ENCODE assay signal across 19 cellular contexts in the genomic region with DNA sequence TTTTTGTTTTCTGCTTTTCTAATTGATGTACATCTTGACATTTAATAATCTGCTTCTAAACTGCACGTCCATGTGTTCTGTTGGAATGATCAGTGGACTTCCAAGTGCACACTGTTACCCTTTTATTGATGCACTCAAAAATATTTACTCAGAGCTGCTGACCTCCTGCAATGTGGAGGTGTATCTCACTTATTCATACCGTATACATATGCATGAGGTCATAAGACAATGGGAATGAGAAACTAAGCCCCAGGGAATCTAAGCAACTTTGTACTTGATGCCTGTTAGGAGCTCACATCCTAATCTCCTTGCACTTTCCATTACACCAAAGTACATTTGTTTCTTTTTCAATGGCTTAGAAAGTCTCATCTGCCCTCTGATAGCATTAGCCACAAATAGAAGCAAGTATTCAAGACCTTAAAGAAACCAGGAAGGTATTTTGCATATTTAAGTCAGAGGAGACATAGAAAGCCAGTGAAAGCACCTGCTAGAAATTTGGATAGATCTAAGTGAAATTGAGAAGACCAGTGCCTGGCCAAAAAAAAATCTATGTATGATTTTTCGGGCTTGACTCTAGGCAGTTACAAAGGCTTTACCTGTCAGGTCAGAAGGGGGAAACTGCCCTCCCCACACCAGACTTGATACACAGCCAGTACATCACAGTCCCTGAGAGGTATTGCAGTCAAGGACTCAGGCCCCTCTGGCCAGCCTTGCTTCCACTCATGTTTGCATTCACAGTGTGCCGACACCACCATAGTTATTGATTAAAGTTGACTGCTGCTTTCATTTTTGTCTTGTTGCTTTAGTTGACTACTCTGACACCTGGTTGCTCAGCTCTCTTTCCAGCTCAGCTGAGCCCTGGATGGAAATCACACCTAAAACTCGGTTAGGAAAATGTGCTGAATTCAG.
DNase-seq lines count a peak whose midpoint lies in the region; ATAC-seq, FAIRE-seq and TF ChIP-seq lines count a peak whose summit lies in the region.
"Had no signal": no experiment of that assay in that cellular context is flagged by ENCODE, and none has a peak within 500 bp of the region (broad histone marks: within the 10 kb centered on the region; RNA-seq: fewer than 3 reads in every experiment).

No MANE protein-coding gene starts in this region.

- no peak for TF ChIP-seq EP300 in HepG2 (IDR thresholded peaks at IDR 0.05; ENCODE audit: low read depth in 2 of 2, low read length in 2 of 2)
- no peak for TF ChIP-seq EP300 in HepG2 (CRISPR knock-in tag; IDR thresholded peaks at IDR 0.05; ENCODE audit: borderline replicate concordance)

- no peaks in the 10 kb centered on the region for H3K79me2 ChIP-seq in HepG2 (ENCODE audit: insufficient read depth, low read length)

- in situ Hi-C loops in HepG2 (cut with HindIII; ENCODE audit: extremely low pct_ligation_motif_present, low pct_unique_long_range_greater_than_20kb) = no loop called here

- H3K27ac ChIP-seq in HepG2 (ENCODE audit: extremely low read length, insufficient read depth, low read length) = no peak overlapping the region
- H3K27ac ChIP-seq: PC-9 had no signal

- H3K9me3 ChIP-seq in HepG2 (ENCODE audit: low read length) = no peaks in the 10 kb centered on the region
- H3K9me3 ChIP-seq: Caco-2, SJCRH30 had no signal

- no peaks in the 10 kb centered on the region for H3K4me1 Mint-ChIP-seq in T-cell
- H3K4me1 Mint-ChIP-seq: CD4-positive, CD25-positive, alpha-beta regulatory T cell had no signal

- peak; percentile 67 for ATAC-seq in GM18867 (IDR thresholded peaks at IDR 0.05; ENCODE audit: unreplicated experiment)
- ATAC-seq in GM21529 (IDR thresholded peaks at IDR 0.05; ENCODE audit: unreplicated experiment) = peak; percentile 72
- peak; percentile 68 for ATAC-seq in HG03354 (IDR thresholded peaks at IDR 0.05; ENCODE audit: poor library complexity, severe bottlenecking, unreplicated experiment)
- peak; percentile 39; the same call in 2 of the 3 replicates for ATAC-seq in HepG2
- ATAC-seq in T-cell (replicated peaks in 1 of 4) = no peak

- no peak for TF ChIP-seq POLR2A in HepG2 (IDR thresholded peaks at IDR 0.05; ENCODE audit: insufficient read depth in 1 of 2, low read depth in 2 of 2, low read length in 2 of 2)

- H3K4me2 ChIP-seq in HepG2 (ENCODE audit: low read depth, low read length) = no peak overlapping the region
- H3K4me2 ChIP-seq: PC-9 had no signal

- no peak for FAIRE-seq in HepG2 (lab: Jason Lieb, UNC)

- BruUV-seq in HepG2 (replicated peaks; lab: Mats Ljungman, UMichigan) = no TSS peak

- no peaks in the 10 kb centered on the region for H3K27me3 Mint-ChIP-seq in T-cell
- H3K27me3 Mint-ChIP-seq: CD4-positive, CD25-positive, alpha-beta regulatory T cell; IgD-negative memory B cell had no signal

- no peak overlapping the region for H3K4me3 ChIP-seq in HepG2 (replicated peaks in 1 of 3; ENCODE audit: insufficient read depth in 1 of 3, low read depth in 2 of 3, low read length in 3 of 3)
- H3K4me3 ChIP-seq: PC-9, SJCRH30 had no signal

- POLR2A ChIA-PET in HepG2 (lab: Yijun Ruan, JAX) = no interaction called here
- POLR2A ChIA-PET in T-cell (lab: Charles Lee) = no interaction called here
- POLR2A ChIA-PET in HEK293T (lab: Yijun Ruan, JAX) = no interaction called here

- no peak overlapping the region for H3K4me3 Mint-ChIP-seq in T-cell
- H3K4me3 Mint-ChIP-seq: CD4-positive, CD25-positive, alpha-beta regulatory T cell; IgD-negative memory B cell had no signal

- H3K4me1 ChIP-seq in HepG2 (ENCODE audit: insufficient read depth, low read length) = no peaks in the 10 kb centered on the region
- H3K4me1 ChIP-seq: Caco-2 had no signal

- no peaks in the 10 kb centered on the region for H3K27me3 ChIP-seq in HepG2 (ENCODE audit: control insufficient read depth in 1 of 2, insufficient read depth in 2 of 2, low read length in 2 of 2)
- H3K27me3 ChIP-seq: SJCRH30 had no signal

- CTCF ChIA-PET in HepG2 (lab: Yijun Ruan, JAX; ENCODE audit: low intra/inter-chr PET ratio, low total read pairs) = no interaction called here
- CTCF ChIA-PET in T-cell (lab: Charles Lee) = no interaction called here
- CTCF ChIA-PET in HEK293T (lab: Yijun Ruan, JAX) = no interaction called here

- H3K27ac Mint-ChIP-seq in T-cell = no peak overlapping the region
- H3K27ac Mint-ChIP-seq: CD4-positive, CD25-positive, alpha-beta regulatory T cell; IgD-negative memory B cell had no signal

- TF ChIP-seq RAD21 in HepG2 (CRISPR knock-in tag; IDR thresholded peaks at IDR 0.05) = no peak

- no peak overlapping the region for H2AFZ ChIP-seq in HepG2 (ENCODE audit: low read length)
- H2AFZ ChIP-seq: PC-9 had no signal

- no peak overlapping the region for H3K9ac ChIP-seq in HepG2 (ENCODE audit: insufficient read depth, low read depth, low read length)

- intact Hi-C loops in HepG2 (cut with micrococcal nuclease; ENCODE audit: unreplicated experiment) = no loop called here

- H3K36me3 ChIP-seq in HepG2 (replicated peaks in 1 of 2; ENCODE audit: control insufficient read depth in 1 of 2, insufficient read depth in 2 of 2, low read length in 2 of 2) = no peaks in the 10 kb centered on the region
- H3K36me3 ChIP-seq: SJCRH30 had no signal

- no peaks in the 10 kb centered on the region for H3K36me3 Mint-ChIP-seq in T-cell
- H3K36me3 Mint-ChIP-seq: CD4-positive, CD25-positive, alpha-beta regulatory T cell; IgD-negative memory B cell had no signal

- TF ChIP-seq CTCF in HepG2 (CRISPR knock-in tag; IDR thresholded peaks at IDR 0.05) = no peak

- peaks cover 4 to 11% (median 6%) of the 10 kb centered on the region in 3 donors for H3K9me3 Mint-ChIP-seq in T-cell
- H3K9me3 Mint-ChIP-seq: IgD-negative memory B cell had no signal

- H4K20me1 ChIP-seq in HepG2 (ENCODE audit: insufficient read depth, low read length) = no peaks in the 10 kb centered on the region

- WGBS in HepG2 (ENCODE audit: low lambda C conversion rate) = 1% methylated on average over 5 of the region's 5 CpGs

- DNase-seq in HepG2 (ENCODE audit: low spot score) (no peak), T-cell (no peak), HEK293T (ENCODE audit: extremely low spot score) (no peak), KG1 (lab: John Stamatoyannopoulos, UW) (no peak)
- DNase-seq: Caco-2; CD4-positive, CD25-positive, alpha-beta regulatory T cell; DMS153; EL; H7; MV-4-11; NCI-H1436; NCI-H2029; NCI-H774; PC-9 had no signal

TF ChIP-seq in HepG2, 621 proteins besides CTCF, POLR2A, EP300 and RAD21:
- TF ChIP-seq ATF7 (IDR thresholded peaks at IDR 0.05) = peak; percentile 22; the same call in 1 of the 2 replicates
- no peak for TF ChIP-seq ATF7 (CRISPR knock-in tag; IDR thresholded peaks at IDR 0.05)
- TF ChIP-seq SP140L (CRISPR knock-in tag; IDR thresholded peaks at IDR 0.05; ENCODE audit: borderline replicate concordance) = no peak

TF ChIP-seq in HEK293T, 16 proteins besides CTCF, POLR2A, EP300 and RAD21:
- TF ChIP-seq ELF4 (IDR thresholded peaks at IDR 0.05) (no peak), ARNT (IDR thresholded peaks at IDR 0.05) (no peak), BHLHE40 (IDR thresholded peaks at IDR 0.05; ENCODE audit: borderline replicate concordance) (no peak), ZNF384 (IDR thresholded peaks at IDR 0.05) (no peak), SUZ12 (IDR thresholded peaks at IDR 0.05) (no peak), FOXM1 (IDR thresholded peaks at IDR 0.05; ENCODE audit: borderline replicate concordance) (no peak), SP1 (IDR thresholded peaks at IDR 0.05) (no peak), CTBP1 (IDR thresholded peaks at IDR 0.05; ENCODE audit: borderline replicate concordance) (no peak), TARDBP (IDR thresholded peaks at IDR 0.05) (no peak), HDGF (IDR thresholded peaks at IDR 0.05; ENCODE audit: borderline replicate concordance) (no peak), L3MBTL2 (conservative IDR thresholded peaks at IDR 0.05) (no peak), FOXA1 (IDR thresholded peaks at IDR 0.05) (no peak), LEF1 (IDR thresholded peaks at IDR 0.05; ENCODE audit: borderline replicate concordance) (no peak), FOXK2 (IDR thresholded peaks at IDR 0.05) (no peak), NFRKB (IDR thresholded peaks at IDR 0.05) (no peak)
- TF ChIP-seq, protein P1, sequence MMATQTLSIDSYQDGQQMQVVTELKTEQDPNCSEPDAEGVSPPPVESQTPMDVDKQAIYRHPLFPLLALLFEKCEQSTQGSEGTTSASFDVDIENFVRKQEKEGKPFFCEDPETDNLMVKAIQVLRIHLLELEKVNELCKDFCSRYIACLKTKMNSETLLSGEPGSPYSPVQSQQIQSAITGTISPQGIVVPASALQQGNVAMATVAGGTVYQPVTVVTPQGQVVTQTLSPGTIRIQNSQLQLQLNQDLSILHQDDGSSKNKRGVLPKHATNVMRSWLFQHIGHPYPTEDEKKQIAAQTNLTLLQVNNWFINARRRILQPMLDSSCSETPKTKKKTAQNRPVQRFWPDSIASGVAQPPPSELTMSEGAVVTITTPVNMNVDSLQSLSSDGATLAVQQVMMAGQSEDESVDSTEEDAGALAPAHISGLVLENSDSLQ (IDR thresholded peaks at IDR 0.05) = no peak

Comparison
In these comparisons a context has a peak if more than half of its experiments do, and no peak if none do; other contexts are left out.
1. ATAC-seq: peak in GM18867 (single experiment), GM21529 (single experiment), HG03354 (single experiment) and HepG2 (single experiment); none in T-cell (0 of 4).